ENCODE assay signal across 9 cellular contexts in the genomic region with DNA sequence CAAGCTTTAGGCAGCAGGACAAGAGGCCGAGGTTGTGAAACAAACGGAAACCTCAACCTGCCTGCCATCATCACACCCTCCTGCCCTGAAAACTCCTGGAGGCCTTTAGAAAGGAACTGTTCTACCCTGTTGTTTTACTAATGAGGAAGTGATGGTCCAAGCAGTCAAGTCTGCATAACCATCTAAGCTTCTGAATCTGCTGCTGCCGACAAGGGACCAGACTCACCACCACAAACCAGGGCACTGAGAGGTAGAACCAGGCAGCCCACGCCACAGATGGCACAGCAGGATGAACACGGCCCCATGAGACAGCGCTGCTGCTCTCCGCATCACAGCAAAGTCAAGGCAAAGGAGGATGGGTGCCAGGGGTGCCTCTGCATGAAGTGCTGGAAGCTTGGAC.
DNase-seq lines count a peak whose midpoint lies in the region; ATAC-seq, FAIRE-seq and TF ChIP-seq lines count a peak whose summit lies in the region.
"Had no signal": no experiment of that assay in that cellular context is flagged by ENCODE, and none has a peak within 500 bp of the region (broad histone marks: within the 10 kb centered on the region; RNA-seq: fewer than 3 reads in every experiment).

No MANE protein-coding gene starts in this region.

- 0 out of 2 replicates have a peak, but pooled peaks cover 4% of the 10 kb centered on the region for H3K4me1 ChIP-seq in SJCRH30

- DNase-seq in GM06990 (ENCODE audit: extremely low read depth, insufficient read length) (peak; percentile 48), H54 (ENCODE audit: insufficient read length, low spot score) (no peak), SW 1271 (lab: John Stamatoyannopoulos, UW) (no peak), left lobe of liver (ENCODE audit: low spot score) (no peak), SJCRH30 (no peak)
- no peak for DNase-seq in activated naive CD4-positive, alpha-beta T cell treated with anti-CD3 and anti-CD28 coated beads, Interleukin-2, amount 50 U/mL, for 72 hours (ENCODE audit: low spot score in 2 of 2)

- H3K27ac Mint-ChIP-seq in activated naive CD4-positive, alpha-beta T cell treated with anti-CD3 and anti-CD28 coated beads, Interleukin-2, amount 50 U/mL, for 72 hours, result peak overlapping the region; percentile 93 to 98

- ATAC-seq in GM19452 (IDR thresholded peaks at IDR 0.05; ENCODE audit: unreplicated experiment), result peak; percentile 55
- peak; percentile 48 for ATAC-seq in HG03097 (IDR thresholded peaks at IDR 0.05; ENCODE audit: low FRiP score, unreplicated experiment)
- peak in 1 of 2 donors; percentile 20 for ATAC-seq in activated naive CD4-positive, alpha-beta T cell treated with anti-CD3 and anti-CD28 coated beads, Interleukin-2, amount 50 U/mL, for 72 hours
- ATAC-seq in left lobe of liver, result no peak

- peaks cover 26 to 56% of the 10 kb centered on the region in 2 donors for H3K36me3 Mint-ChIP-seq in activated naive CD4-positive, alpha-beta T cell treated with anti-CD3 and anti-CD28 coated beads, Interleukin-2, amount 50 U/mL, for 72 hours

- H3K4me3 ChIP-seq in GM06990 (replicated peaks; ENCODE audit: low read depth, low read length) (no peak overlapping the region), SJCRH30 (no peak overlapping the region)
- H3K4me3 ChIP-seq: thoracic aorta had no signal

- H3K36me3 ChIP-seq in GM06990 (ENCODE audit: control insufficient read depth, insufficient read depth, low read length) (peaks cover 20% of the 10 kb centered on the region), SJCRH30 (peaks cover 5% of the 10 kb centered on the region)
- H3K36me3 ChIP-seq: thoracic aorta had no signal

- TF ChIP-seq POLR2A in H54 (IDR thresholded peaks at IDR 0.05; ENCODE audit: low read depth, low read length), result no peak

- H3K27ac ChIP-seq in SJCRH30, result no peak overlapping the region
- H3K27ac ChIP-seq: thoracic aorta had no signal

- FAIRE-seq in H54 (lab: Jason Lieb, UNC), result no peak

- H3K27me3 ChIP-seq in GM06990 (replicated peaks; ENCODE audit: control insufficient read depth, insufficient read depth, low read length) (no peaks in the 10 kb centered on the region), SJCRH30 (no peaks in the 10 kb centered on the region)

- no peaks in the 10 kb centered on the region for H3K9me3 Mint-ChIP-seq in activated naive CD4-positive, alpha-beta T cell treated with anti-CD3 and anti-CD28 coated beads, Interleukin-2, amount 50 U/mL, for 72 hours

- H3K9me3 ChIP-seq in SJCRH30 (replicated peaks), result no peaks in the 10 kb centered on the region
- H3K9me3 ChIP-seq: thoracic aorta had no signal

- TF ChIP-seq CTCF in GM06990 (IDR thresholded peaks at IDR 0.05; ENCODE audit: insufficient read depth, low read length, poor library complexity, severe bottlenecking), result no peak
